Comparison of ENCODE assay signal across 19 cellular contexts in genomic region chr1:15207031-15207828, GRCh38. TPM values are rescaled to one million over a fixed set of nuclear protein-coding genes. Genes with fewer than 3 reads are reported as not detected.
DNase-seq lines count a peak whose midpoint lies in the region; ATAC-seq, FAIRE-seq and TF ChIP-seq lines count a peak whose summit lies in the region.
"Had no signal": no experiment of that assay in that cellular context is flagged by ENCODE, and none has a peak within 500 bp of the region (broad histone marks: within the 10 kb centered on the region; RNA-seq: fewer than 3 reads in every experiment).

No MANE protein-coding gene starts in this region.

- peak in 2 of 3 donors; percentile 10 to 30 for TF ChIP-seq POLR2A in body of pancreas (IDR thresholded peaks at IDR 0.05)

- no peak for DNase-seq in body of pancreas
- DNase-seq in inferior parietal cortex (ENCODE audit: extremely low spot score), result peak; percentile 15
- no peak for DNase-seq in progenitor cell of endocrine pancreas (ENCODE audit: low spot score, unreplicated experiment)
- no peak for DNase-seq in HCEC 1CT
- no peak for DNase-seq in activated gamma-delta T cell (lab: John Stamatoyannopoulos, UW)
- DNase-seq in frontal cortex (ENCODE audit: low spot score in 2 of 2), result no peak
- DNase-seq in naive thymus-derived CD8-positive, alpha-beta T cell, result no peak
- DNase-seq: activated T-cell treated with anti-CD3 and anti-CD28 coated beads, Interleukin-2, amount 50 U/mL, for 1 hour; DND-41; effector memory CD8-positive, alpha-beta T cell; Kasumi-1; NCI-H1694; stimulated activated CD4-positive, alpha-beta T cell treated with anti-CD3 and anti-CD28 coated beads, Interleukin-4, amount 100 ng/mL, for 1 hour; WERI-Rb-1 had no signal

- peaks cover 24% of the 10 kb centered on the region for H3K4me1 ChIP-seq in HUES48 (ENCODE audit: control insufficient read depth, insufficient read depth, low read length)
- peaks cover 94% of the 10 kb centered on the region for H3K4me1 ChIP-seq in body of pancreas
- H3K4me1 ChIP-seq: SJSA1 had no signal

- H3K27ac Mint-ChIP-seq in progenitor cell of endocrine pancreas, result peak overlapping the region; percentile 51
- H3K27ac Mint-ChIP-seq in naive thymus-derived CD8-positive, alpha-beta T cell, result no peak overlapping the region
- H3K27ac Mint-ChIP-seq: effector memory CD8-positive, alpha-beta T cell; stimulated activated effector memory CD8-positive, alpha-beta T cell treated with anti-CD3 and anti-CD28 coated beads, Interleukin-12 subunit alpha, Interleukin-12 subunit beta, amount 100 ng/mL, for 72 hours had no signal

- peak overlapping the region; percentile 2 for H3K4me3 Mint-ChIP-seq in progenitor cell of endocrine pancreas (ENCODE audit: low read depth)
- no peak overlapping the region for H3K4me3 Mint-ChIP-seq in naive thymus-derived CD8-positive, alpha-beta T cell
- H3K4me3 Mint-ChIP-seq: effector memory CD8-positive, alpha-beta T cell; stimulated activated effector memory CD8-positive, alpha-beta T cell treated with anti-CD3 and anti-CD28 coated beads, Interleukin-12 subunit alpha, Interleukin-12 subunit beta, amount 100 ng/mL, for 72 hours had no signal

- peak; percentile 37 for ATAC-seq in body of pancreas
- no peak for ATAC-seq in naive thymus-derived CD8-positive, alpha-beta T cell
- ATAC-seq: effector memory CD8-positive, alpha-beta T cell; stimulated activated effector memory CD8-positive, alpha-beta T cell treated with anti-CD3 and anti-CD28 coated beads, Interleukin-12 subunit alpha, Interleukin-12 subunit beta, amount 100 ng/mL, for 72 hours had no signal

- no peaks in the 10 kb centered on the region for H3K36me3 ChIP-seq in HUES48 (ENCODE audit: control insufficient read depth, insufficient read depth, low read length)
- H3K36me3 ChIP-seq in body of pancreas (replicated peaks in 1 of 2; ENCODE audit: insufficient read depth in 1 of 2, low read depth in 2 of 2), result no peaks in the 10 kb centered on the region
- H3K36me3 ChIP-seq: BLaER1, SJSA1, WERI-Rb-1 had no signal

- H3K9me3 ChIP-seq in HUES48 (ENCODE audit: control insufficient read depth, insufficient read depth, low read length) (no peaks in the 10 kb centered on the region), body of pancreas (no peaks in the 10 kb centered on the region)
- H3K9me3 ChIP-seq: BLaER1, SJSA1 had no signal

- WGBS in body of pancreas, 2 donors, result 41 to 45% methylated on average over 17 to 25 of the region's 25 CpGs

- H3K9ac ChIP-seq in HUES48 (ENCODE audit: low read depth, low read length), result no peak overlapping the region
- H3K9ac ChIP-seq: BLaER1 had no signal

- intact Hi-C loops in body of pancreas (cut with DNase I), result no loop called here

- H3K4me1 Mint-ChIP-seq in progenitor cell of endocrine pancreas (ENCODE audit: low read depth), result peaks cover 34% of the 10 kb centered on the region
- no peaks in the 10 kb centered on the region for H3K4me1 Mint-ChIP-seq in naive thymus-derived CD8-positive, alpha-beta T cell
- H3K4me1 Mint-ChIP-seq: stimulated activated effector memory CD8-positive, alpha-beta T cell treated with anti-CD3 and anti-CD28 coated beads, Interleukin-12 subunit alpha, Interleukin-12 subunit beta, amount 100 ng/mL, for 72 hours had no signal

- TF ChIP-seq CTCF in body of pancreas (IDR thresholded peaks at IDR 0.05), result no peak
- no peak for TF ChIP-seq CTCF in progenitor cell of endocrine pancreas (IDR thresholded peaks at IDR 0.05; ENCODE audit: unreplicated experiment)

- no peaks in the 10 kb centered on the region for H3K9me3 Mint-ChIP-seq in progenitor cell of endocrine pancreas (ENCODE audit: low read depth)
- no peaks in the 10 kb centered on the region for H3K9me3 Mint-ChIP-seq in naive thymus-derived CD8-positive, alpha-beta T cell
- H3K9me3 Mint-ChIP-seq: effector memory CD8-positive, alpha-beta T cell; stimulated activated effector memory CD8-positive, alpha-beta T cell treated with anti-CD3 and anti-CD28 coated beads, Interleukin-12 subunit alpha, Interleukin-12 subunit beta, amount 100 ng/mL, for 72 hours had no signal

- H3K27ac ChIP-seq in HUES48 (ENCODE audit: low read depth, low read length) (peak overlapping the region; percentile 89), body of pancreas (peak overlapping the region; percentile 64 to 95 (median 86))
- H3K27ac ChIP-seq: BLaER1, SJSA1, WERI-Rb-1 had no signal

- H3K27me3 Mint-ChIP-seq in progenitor cell of endocrine pancreas, result no peaks in the 10 kb centered on the region
- peaks cover 0 to 20% (median 4%) of the 10 kb centered on the region in 5 donors for H3K27me3 Mint-ChIP-seq in naive thymus-derived CD8-positive, alpha-beta T cell

- H3K4me3 ChIP-seq in HUES48 (ENCODE audit: low read depth, low read length) (peak overlapping the region; percentile 31), body of pancreas (no peak overlapping the region)
- H3K4me3 ChIP-seq: BLaER1, SJSA1 had no signal

- no peaks in the 10 kb centered on the region for H3K36me3 Mint-ChIP-seq in progenitor cell of endocrine pancreas (ENCODE audit: insufficient read depth)
- H3K36me3 Mint-ChIP-seq in naive thymus-derived CD8-positive, alpha-beta T cell, result no peaks in the 10 kb centered on the region
- H3K36me3 Mint-ChIP-seq: stimulated activated effector memory CD8-positive, alpha-beta T cell treated with anti-CD3 and anti-CD28 coated beads, Interleukin-12 subunit alpha, Interleukin-12 subunit beta, amount 100 ng/mL, for 72 hours had no signal

- no peak for FAIRE-seq in frontal cortex (lab: Jason Lieb, UNC)

- POLR2A ChIA-PET in naive thymus-derived CD8-positive, alpha-beta T cell (lab: Charles Lee), result no interaction called here

- no peaks in the 10 kb centered on the region for H3K27me3 ChIP-seq in HUES48 (ENCODE audit: control insufficient read depth, insufficient read depth, low read length)
- no peaks in the 10 kb centered on the region for H3K27me3 ChIP-seq in body of pancreas
- H3K27me3 ChIP-seq: BLaER1, SJSA1 had no signal

RNA-seq across cellular contexts. Expression of gene FHAD1, which starts 39.8 kb away (rescaled TPM):
- total RNA-seq in body of pancreas (1 to 10 TPM; 2.9 to 4.9 TPM), progenitor cell of endocrine pancreas (5.0 and 5.3 TPM in 2 replicates), frontal cortex (0.41 TPM)
- total RNA-seq in naive thymus-derived CD8-positive, alpha-beta T cell, result not detected
- not detected for polyA plus RNA-seq in naive thymus-derived CD8-positive, alpha-beta T cell
- total RNA-seq: glomerular endothelial cell had no signal

RNA-seq across cellular contexts. Expression of gene TMEM51, which starts 53.7 kb away (rescaled TPM):
- total RNA-seq in body of pancreas, result 10 to 100 TPM; 26.5 to 36.9 TPM
- total RNA-seq in progenitor cell of endocrine pancreas, result 14.8 and 14.9 TPM in 2 replicates
- 1.6 TPM for total RNA-seq in frontal cortex
- total RNA-seq in naive thymus-derived CD8-positive, alpha-beta T cell, result not detected
- polyA plus RNA-seq in naive thymus-derived CD8-positive, alpha-beta T cell, result not detected
